In genomic region chr6:13014551-13015378, GRCh38 we compare ENCODE assay signal across 1 cellular context.
TF ChIP-seq lines count a peak whose summit lies in the region.

No MANE protein-coding gene starts in this region.

TF ChIP-seq in GM23338, 12 proteins besides CTCF, POLR2A, EP300 and RAD21 (continued from another document):
- no peak for TF ChIP-seq ZNF462 (CRISPR knock-in tag; IDR thresholded peaks at IDR 0.05)
- TF ChIP-seq ETS1 (IDR thresholded peaks at IDR 0.05) = no peak
- no peak for TF ChIP-seq POLR2AphosphoS5 (IDR thresholded peaks at IDR 0.05; ENCODE audit: low read depth)
- no peak for TF ChIP-seq ZNF331 (CRISPR knock-in tag; IDR thresholded peaks at IDR 0.05; ENCODE audit: low read depth)
- no peak for TF ChIP-seq JUNB (IDR thresholded peaks at IDR 0.05; ENCODE audit: unreplicated experiment)
- TF ChIP-seq ZNF114 (CRISPR knock-in tag; IDR thresholded peaks at IDR 0.05) = no peak
- TF ChIP-seq EZH2 (IDR thresholded peaks at IDR 0.05; ENCODE audit: low read depth, unreplicated experiment) = no peak
